ENCODE assay signal across 20 cellular contexts in genomic region chr5:142722896-142723295, GRCh38. TPM values are rescaled to one million over a fixed set of nuclear protein-coding genes. Genes with fewer than 3 reads are reported as not detected.
"Had no signal": no experiment of that assay in that cellular context is flagged by ENCODE, and none has a peak within 500 bp of the region (broad histone marks: within the 10 kb centered on the region; RNA-seq: fewer than 3 reads in every experiment).

No MANE protein-coding gene starts in this region.

- H3K79me2 ChIP-seq: hepatocyte had no signal

- H3K27ac Mint-ChIP-seq: activated T-cell treated with anti-CD3 and anti-CD28 coated beads, Interleukin-2, amount 50 U/mL, for 72 hours; nephron had no signal

- H3K9me3 Mint-ChIP-seq: nephron had no signal

- H3K4me1 ChIP-seq: prostate gland had no signal

- H2AFZ ChIP-seq: hepatocyte had no signal

- H3K36me3 ChIP-seq: ascending aorta, esophagus muscularis mucosa, prostate gland, right atrium auricular region, tibial nerve, WERI-Rb-1 had no signal

- H3K4me2 ChIP-seq: hepatocyte had no signal

- H3K4me3 Mint-ChIP-seq: activated T-cell treated with anti-CD3 and anti-CD28 coated beads, Interleukin-2, amount 50 U/mL, for 72 hours; nephron had no signal

- DNase-seq: activated CD4-positive, alpha-beta T cell treated with anti-CD3 and anti-CD28 coated beads for 1 hour; activated CD4-positive, alpha-beta T cell treated with anti-CD3 and anti-CD28 coated beads, Interleukin-2, amount 50 U/mL, for 4 hours; activated effector memory CD4-positive, alpha-beta T cell treated with anti-CD3 and anti-CD28 coated beads, Interleukin-2, amount 50 U/mL, for 16 hours; activated naive CD4-positive, alpha-beta T cell treated with anti-CD3 and anti-CD28 coated beads, Interleukin-2, amount 50 U/mL, for 16 hours; activated T-cell treated with anti-CD3 and anti-CD28 coated beads, Interleukin-2, amount 50 U/mL, for 72 hours; cerebellar nuclear complex; effector CD8-positive, alpha-beta T cell; stimulated activated CD4-positive, alpha-beta T cell treated with anti-CD3 and anti-CD28 coated beads, Interleukin-2, amount 100 ng/mL, for 24 hours; stimulated activated naive CD4-positive, alpha-beta T cell treated with Interleukin-2 at 50 U/mL for 16 hours; WERI-Rb-1 had no signal

- H3K4me3 ChIP-seq: ascending aorta, esophagus muscularis mucosa, hepatocyte, prostate gland, right atrium auricular region, tibial nerve had no signal

- H3K9me3 ChIP-seq: ascending aorta, esophagus muscularis mucosa, prostate gland, right atrium auricular region, tibial nerve had no signal

- H3K27me3 ChIP-seq: ascending aorta, right atrium auricular region, tibial nerve had no signal

- H3K27ac ChIP-seq: ascending aorta, esophagus muscularis mucosa, hepatocyte, prostate gland, right atrium auricular region, WERI-Rb-1 had no signal

- ATAC-seq: activated T-cell treated with anti-CD3 and anti-CD28 coated beads, Interleukin-2, amount 50 U/mL, for 72 hours had no signal

RNA-seq across cellular contexts. Expression of gene FGF1, which starts 37.0 kb away (rescaled TPM):
- total RNA-seq: activated CD8-positive, alpha-beta memory T cell treated with anti-CD3 and anti-CD28 coated beads for 36 hours; activated T-cell treated with anti-CD3 and anti-CD28 coated beads, Interleukin-2, amount 50 U/mL, for 72 hours; endothelial cell of umbilical vein; T-helper 2 cell treated with Interferon-gamma antibody and Interleukin-4, amounts not matched to agents 100 ng/mL and 5 ng/mL, for 36 hours had no signal
- polyA plus RNA-seq: endothelial cell of umbilical vein had no signal
